ENCODE assay signal across 21 cellular contexts in genomic region chr10:84494849-84495180, GRCh38.
DNase-seq lines count a peak whose midpoint lies in the region; ATAC-seq and TF ChIP-seq lines count a peak whose summit lies in the region.
"Had no signal": no experiment of that assay in that cellular context is flagged by ENCODE, and none has a peak within 500 bp of the region (broad histone marks: within the 10 kb centered on the region; RNA-seq: fewer than 3 reads in every experiment).

No MANE protein-coding gene starts in this region.

- ATAC-seq in HCT116, result no peak; the same call in 1 of the 2 replicates
- no peak for ATAC-seq in RWPE2 (ENCODE audit: low read depth)
- ATAC-seq in activated CD4-positive, CD25-positive, alpha-beta regulatory T cell treated with anti-CD3 and anti-CD28 coated beads, Interleukin-2, amount 50 U/mL, for 24 hours, result no peak
- ATAC-seq in HG02973 (IDR thresholded peaks at IDR 0.05; ENCODE audit: unreplicated experiment), result no peak
- ATAC-seq: activated CD8-positive, alpha-beta T cell treated with anti-CD3 and anti-CD28 coated beads for 36 hours; GM23338; naive thymus-derived CD8-positive, alpha-beta T cell; T-helper 17 cell had no signal

- H3K79me2 ChIP-seq in HCT116 (ENCODE audit: insufficient read depth, low read length), result peaks cover 5% of the 10 kb centered on the region; the same call in 1 of the 2 replicates

- POLR2A ChIA-PET in HCT116 (lab: Charles Lee), result no interaction called here

- TF ChIP-seq POLR2A in HCT116 (IDR thresholded peaks at IDR 0.05; ENCODE audit: borderline replicate concordance, extremely low read depth, insufficient read depth, insufficient read length) (no peak), thyroid gland (IDR thresholded peaks at IDR 0.05) (no peak)

- H3K4me1 ChIP-seq in HCT116 (ENCODE audit: control insufficient read depth in 1 of 2, insufficient read depth in 2 of 2, low read length in 2 of 2) (peaks cover 27 to 32% of the 10 kb centered on the region in 2 experiments), RWPE2 (ENCODE audit: insufficient read depth, poor library complexity, severe bottlenecking) (peaks cover 38% of the 10 kb centered on the region), skeletal muscle satellite cell (ENCODE audit: control insufficient read depth, insufficient read depth, low read length) (peaks cover 21% of the 10 kb centered on the region), thyroid gland (peaks cover 17 to 18% of the 10 kb centered on the region in 2 donors)

- H3K27ac ChIP-seq in HCT116 (ENCODE audit: low read depth, low read length) (peak overlapping the region; percentile 61; the same call in 1 of the 2 replicates), RWPE2 (ENCODE audit: poor library complexity, severe bottlenecking) (peak overlapping the region; percentile 80), epithelial cell of prostate (peak overlapping the region; percentile 78), thyroid gland (no peak overlapping the region)
- H3K27ac ChIP-seq: left ventricle myocardium inferior, ovary, SK-N-MC, spleen, transverse colon had no signal

- H2AFZ ChIP-seq in HCT116 (ENCODE audit: low read depth, low read length, poor library complexity, severe bottlenecking), result no peak overlapping the region
- H2AFZ ChIP-seq: GM23338 had no signal

- intact Hi-C loops in HCT116 (cut with micrococcal nuclease), result loop anchor here (10.0 kb wide), 1 partner anchor 60 kb away; no protein-coding TSS in a partner anchor
- intact Hi-C loops in thyroid gland (cut with DNase I), result no loop called here

- H4K20me1 ChIP-seq in HCT116 (ENCODE audit: insufficient read depth), result no peaks in the 10 kb centered on the region

- TF ChIP-seq CTCF in HCT116 (IDR thresholded peaks at IDR 0.05 in 2 of 3, conservative IDR thresholded peaks at IDR 0.05 in 1 of 3; ENCODE audit: borderline replicate concordance in 1 of 3, insufficient read depth in 1 of 3, low read depth in 2 of 3, low read length in 2 of 3), result no peak
- no peak for TF ChIP-seq CTCF in RWPE2 (IDR thresholded peaks at IDR 0.05; ENCODE audit: poor library complexity, severe bottlenecking)
- TF ChIP-seq CTCF in thyroid gland (IDR thresholded peaks at IDR 0.05), result no peak

- H3K4me2 ChIP-seq in HCT116 (ENCODE audit: low read length), result peak overlapping the region; percentile 78
- peak overlapping the region; percentile 50 for H3K4me2 ChIP-seq in skeletal muscle satellite cell (ENCODE audit: low read length)
- H3K4me2 ChIP-seq: GM23338 had no signal

- H3K4me3 ChIP-seq in HCT116 (replicated peaks in 1 of 2; ENCODE audit: low read depth in 1 of 2, low read length in 2 of 2), result peak overlapping the region; percentile 22 to 48
- H3K4me3 ChIP-seq in RWPE2 (ENCODE audit: severe bottlenecking), result peak overlapping the region; percentile 5
- H3K4me3 ChIP-seq in skeletal muscle satellite cell (ENCODE audit: low read length), result no peak overlapping the region
- no peak overlapping the region for H3K4me3 ChIP-seq in thyroid gland (replicated peaks in 1 of 3)
- H3K4me3 ChIP-seq: GM23338, left ventricle myocardium inferior, MG63, ovary, SK-N-MC, spleen, transverse colon had no signal

- H3K9me2 ChIP-seq in HCT116 (ENCODE audit: insufficient read depth), result no peaks in the 10 kb centered on the region

- H3K27me3 ChIP-seq in HCT116 (ENCODE audit: insufficient read depth, low read length), result no peaks in the 10 kb centered on the region
- H3K27me3 ChIP-seq in RWPE2 (ENCODE audit: insufficient read depth, poor library complexity, severe bottlenecking), result no peaks in the 10 kb centered on the region
- no peaks in the 10 kb centered on the region for H3K27me3 ChIP-seq in skeletal muscle satellite cell (ENCODE audit: control insufficient read depth, insufficient read depth, low read length)
- no peaks in the 10 kb centered on the region for H3K27me3 ChIP-seq in thyroid gland
- H3K27me3 ChIP-seq: MG63, ovary, spleen, transverse colon had no signal

- no peak for TF ChIP-seq RAD21 in HCT116 (IDR thresholded peaks at IDR 0.05; ENCODE audit: low read depth)

- no TSS peak for BruUV-seq in HCT116 (replicated peaks; lab: Mats Ljungman, UMichigan)

- H3K36me3 ChIP-seq in HCT116 (ENCODE audit: control insufficient read depth in 1 of 2, insufficient read depth in 2 of 2, low read length in 2 of 2) (no peaks in the 10 kb centered on the region), RWPE2 (ENCODE audit: low read depth) (no peaks in the 10 kb centered on the region), skeletal muscle satellite cell (ENCODE audit: insufficient read depth, low read length) (no peaks in the 10 kb centered on the region), thyroid gland (no peaks in the 10 kb centered on the region)
- H3K36me3 ChIP-seq: ovary, transverse colon had no signal

- H3K9ac ChIP-seq in HCT116 (ENCODE audit: low read length), result peak overlapping the region; percentile 13
- no peak overlapping the region for H3K9ac ChIP-seq in skeletal muscle satellite cell (ENCODE audit: low read depth, low read length)

- RAD21 ChIA-PET in HCT116 (lab: Charles Lee; ENCODE audit: low non-redundant PET in 1 of 2, low total read pairs in 2 of 2, uncharacterized antibody in 2 of 2, unreplicated experiment in 2 of 2), result no interaction called here

- DNase-seq in HCT116 (ENCODE audit: low read depth, low spot score) (no peak), RWPE2 (ENCODE audit: low spot score) (no peak), epithelial cell of prostate (ENCODE audit: low read depth, low spot score) (no peak), thyroid gland (no peak)
- DNase-seq: activated CD8-positive, alpha-beta T cell treated with anti-CD3 and anti-CD28 coated beads for 36 hours; anterior cingulate cortex; left ventricle myocardium inferior; naive thymus-derived CD8-positive, alpha-beta T cell; NCI-H1417 treated with DMSO at 0.1 percent for 48 hours; NCI-H2081 treated with DMSO at 0.1 percent for 48 hours; NCI-H345; ovary; spleen; T-helper 17 cell; transverse colon had no signal

- CTCF ChIA-PET in HCT116 (lab: Charles Lee), result interaction anchor here (1.1 kb wide), 1 partner anchor 42 kb away, joined by 3 read pairs; no protein-coding TSS in a partner anchor

- no peaks in the 10 kb centered on the region for H3K9me3 ChIP-seq in HCT116 (ENCODE audit: control insufficient read depth in 1 of 2, insufficient read depth in 1 of 2, low read depth in 1 of 2, low read length in 2 of 2)
- no peaks in the 10 kb centered on the region for H3K9me3 ChIP-seq in RWPE2 (ENCODE audit: severe bottlenecking)
- no peaks in the 10 kb centered on the region for H3K9me3 ChIP-seq in skeletal muscle satellite cell (replicated peaks; ENCODE audit: low read length)
- H3K9me3 ChIP-seq in thyroid gland, result no peaks in the 10 kb centered on the region
- H3K9me3 ChIP-seq: left ventricle myocardium inferior, MG63, transverse colon had no signal

TF ChIP-seq in HCT116, 20 proteins besides CTCF, POLR2A, EP300 and RAD21:
- TF ChIP-seq MAX (IDR thresholded peaks at IDR 0.05) (no peak), EGR1 (IDR thresholded peaks at IDR 0.05; ENCODE audit: low read depth) (no peak), CEBPB (IDR thresholded peaks at IDR 0.05; ENCODE audit: low read depth) (no peak), SIN3A (IDR thresholded peaks at IDR 0.05; ENCODE audit: low read depth) (no peak), ZBTB33 (IDR thresholded peaks at IDR 0.05; ENCODE audit: extremely low read depth, insufficient replicate concordance, low read length) (no peak), ELF1 (IDR thresholded peaks at IDR 0.05; ENCODE audit: borderline replicate concordance, low read depth) (no peak), CBX3 (IDR thresholded peaks at IDR 0.05; ENCODE audit: low read depth) (no peak), ZFX (IDR thresholded peaks at IDR 0.05) (no peak), JUND (IDR thresholded peaks at IDR 0.05) (no peak)

Comparison
In these comparisons a context has a peak if more than half of its experiments do, and no peak if none do; other contexts are left out.
1. H3K27ac ChIP-seq: peak in HCT116 (single experiment), RWPE2 (single experiment) and epithelial cell of prostate (single experiment); none in thyroid gland (0 of 3).
2. H3K4me3 ChIP-seq: peak in HCT116 (2 of 2) and RWPE2 (single experiment); none in skeletal muscle satellite cell (single experiment) and thyroid gland (0 of 3).